16 cellular contexts compared by ENCODE assay signal in the genomic region with DNA sequence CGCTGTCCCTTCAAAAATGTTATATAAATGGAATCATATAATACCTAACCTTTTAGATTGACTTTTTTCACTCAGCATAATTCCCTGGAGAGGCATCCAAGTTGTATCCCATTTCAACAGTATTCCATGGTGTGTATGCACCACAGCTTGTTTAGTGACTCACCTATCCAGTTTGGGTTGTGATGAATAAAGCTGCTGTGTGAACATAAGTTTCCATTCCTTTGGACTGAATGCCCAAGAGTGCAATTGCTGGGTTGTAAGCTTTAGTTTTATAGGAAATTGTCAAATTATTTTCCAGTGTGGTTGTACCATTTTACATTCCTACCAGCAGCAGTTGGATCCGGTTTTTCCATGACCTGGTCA.
DNase-seq lines count a peak whose midpoint lies in the region; ATAC-seq and TF ChIP-seq lines count a peak whose summit lies in the region.
"Had no signal": no experiment of that assay in that cellular context is flagged by ENCODE, and none has a peak within 500 bp of the region (broad histone marks: within the 10 kb centered on the region; RNA-seq: fewer than 3 reads in every experiment).

No MANE protein-coding gene starts in this region.

- DNase-seq in NCI-H2171 treated with DMSO at 0.1 percent for 48 hours (lab: John Stamatoyannopoulos, UW) (peak; percentile 35), NCI-H2171 (lab: John Stamatoyannopoulos, UW) (no peak), amniotic epithelial cell (ENCODE audit: low read depth) (peak; percentile 2), foreskin keratinocyte (peak; percentile 8 to 26), NCI-H2196 treated with DMSO at 0.1 percent for 48 hours (lab: John Stamatoyannopoulos, UW; ENCODE audit: unreplicated experiment) (no peak), NCI-H510A (lab: John Stamatoyannopoulos, UW) (no peak), cortex of kidney (lab: John Stamatoyannopoulos, UW) (no peak)
- DNase-seq: activated naive CD8-positive, alpha-beta T cell treated with anti-CD3 and anti-CD28 coated beads for 36 hours; activated T-cell treated with anti-CD3 and anti-CD28 coated beads, Interleukin-2, amount 50 U/mL, for 48 hours; COR-L47; KBM-7; NCI-H526 treated with DMSO at 0.1 percent for 48 hours; transverse colon had no signal

- H3K4me1 ChIP-seq in foreskin keratinocyte, result no peaks in the 10 kb centered on the region
- H3K4me1 ChIP-seq: A549 had no signal

- ATAC-seq in foreskin keratinocyte (peak; percentile 63), HG02642 (IDR thresholded peaks at IDR 0.05; ENCODE audit: poor library complexity, unreplicated experiment) (no peak)
- ATAC-seq: A549 had no signal

- H3K27me3 ChIP-seq in foreskin keratinocyte, result peaks cover 14% of the 10 kb centered on the region
- H3K27me3 ChIP-seq: neutrophil, transverse colon had no signal

- H3K27ac ChIP-seq in foreskin keratinocyte, result no peak overlapping the region
- H3K27ac ChIP-seq: A549, neutrophil, transverse colon had no signal

- TF ChIP-seq CTCF in foreskin keratinocyte (conservative IDR thresholded peaks at IDR 0.05), result no peak

Comparison
In these comparisons a context has a peak if more than half of its experiments do, and no peak if none do; other contexts are left out.
1. DNase-seq: peak in NCI-H2171 treated with DMSO at 0.1 percent for 48 hours (single experiment), amniotic epithelial cell (single experiment) and foreskin keratinocyte (2 of 2); none in NCI-H2171 (single experiment), NCI-H2196 treated with DMSO at 0.1 percent for 48 hours (single experiment), NCI-H510A (single experiment) and cortex of kidney (single experiment).